13 cellular contexts compared by ENCODE assay signal in genomic region chr15:73683257-73683623, GRCh38. TPM values are rescaled to one million over a fixed set of nuclear protein-coding genes. Genes with fewer than 3 reads are reported as not detected.
DNase-seq lines count a peak whose midpoint lies in the region; ATAC-seq and TF ChIP-seq lines count a peak whose summit lies in the region.
"Had no signal": no experiment of that assay in that cellular context is flagged by ENCODE, and none has a peak within 500 bp of the region (broad histone marks: within the 10 kb centered on the region; RNA-seq: fewer than 3 reads in every experiment).

No MANE protein-coding gene starts in this region.

- no peaks in the 10 kb centered on the region for H3K9me3 ChIP-seq in ascending aorta
- H3K9me3 ChIP-seq: neutrophil had no signal

- H3K4me3 Mint-ChIP-seq in natural killer cell (peak overlapping the region; percentile 58), naive B cell (peak overlapping the region in 6 of 8 donors; percentile 10 to 68 (median 62))
- no peak overlapping the region for H3K4me3 Mint-ChIP-seq in natural killer cell treated with Interleukin-12 subunit alpha and Interleukin-12 subunit beta and Interleukin-15 and Interleukin-18, amount 100 ng/mL, for 72 hours

- H3K9me3 Mint-ChIP-seq in natural killer cell (no peaks in the 10 kb centered on the region), naive B cell (no peaks in the 10 kb centered on the region)
- no peaks in the 10 kb centered on the region for H3K9me3 Mint-ChIP-seq in natural killer cell treated with Interleukin-12 subunit alpha and Interleukin-12 subunit beta and Interleukin-15 and Interleukin-18, amount 100 ng/mL, for 72 hours
- H3K9me3 Mint-ChIP-seq: CD4-positive, alpha-beta T cell had no signal

- H3K27ac ChIP-seq in ascending aorta = peak overlapping the region; percentile 68 to 95
- H3K27ac ChIP-seq: neutrophil had no signal

- H3K4me3 ChIP-seq in ascending aorta = no peak overlapping the region

- H3K27ac Mint-ChIP-seq in natural killer cell = no peak overlapping the region
- H3K27ac Mint-ChIP-seq in natural killer cell treated with Interleukin-12 subunit alpha and Interleukin-12 subunit beta and Interleukin-15 and Interleukin-18, amount 100 ng/mL, for 72 hours = no peak overlapping the region
- H3K27ac Mint-ChIP-seq in naive B cell = no peak overlapping the region
- H3K27ac Mint-ChIP-seq: CD4-positive, alpha-beta T cell had no signal

- TF ChIP-seq CTCF in natural killer cell (IDR thresholded peaks at IDR 0.05) = no peak
- TF ChIP-seq CTCF in ascending aorta (IDR thresholded peaks at IDR 0.05) = no peak

- DNase-seq in natural killer cell (no peak), ascending aorta (ENCODE audit: low spot score in 2 of 2) (no peak), naive B cell (no peak), D341Med (ENCODE audit: low spot score) (no peak), NCI-H524 (lab: John Stamatoyannopoulos, UW) (no peak), posterior cingulate gyrus (no peak), NCI-H1092 treated with DMSO at 0.1 percent for 48 hours (lab: John Stamatoyannopoulos, UW) (no peak)
- no peak for DNase-seq in natural killer cell treated with Interleukin-12 subunit alpha and Interleukin-12 subunit beta and Interleukin-15 and Interleukin-18, amount 100 ng/mL, for 72 hours (ENCODE audit: low spot score)
- DNase-seq: central memory CD4-positive, alpha-beta T cell; NCI-H2171; SIG-M5 had no signal

- peaks cover 34 to 40% of the 10 kb centered on the region in 2 donors for H3K27me3 Mint-ChIP-seq in natural killer cell (ENCODE audit: low read depth in 2 of 2)
- H3K27me3 Mint-ChIP-seq in natural killer cell treated with Interleukin-12 subunit alpha and Interleukin-12 subunit beta and Interleukin-15 and Interleukin-18, amount 100 ng/mL, for 72 hours = peaks cover 36 to 40% of the 10 kb centered on the region in 2 donors
- peaks cover 58 to 72% (median 68%) of the 10 kb centered on the region in 3 donors for H3K27me3 Mint-ChIP-seq in naive B cell

- intact Hi-C loops in natural killer cell (cut with micrococcal nuclease) (no loop called here), ascending aorta (cut with DNase I) (loop anchor here (5.0 kb wide), 1 partner anchor 239 kb away; no protein-coding TSS in a partner anchor), posterior cingulate gyrus (cut with DNase I) (loop anchor here (5.0 kb wide), 1 partner anchor 46 kb away; no protein-coding TSS in a partner anchor)

- no peaks in the 10 kb centered on the region for H3K27me3 ChIP-seq in ascending aorta

- H3K4me1 Mint-ChIP-seq in natural killer cell = peaks cover 0 to 5% of the 10 kb centered on the region in 2 donors
- peaks cover 9 to 17% of the 10 kb centered on the region in 2 donors for H3K4me1 Mint-ChIP-seq in natural killer cell treated with Interleukin-12 subunit alpha and Interleukin-12 subunit beta and Interleukin-15 and Interleukin-18, amount 100 ng/mL, for 72 hours (ENCODE audit: low read depth in 2 of 2)
- peaks cover 8 to 13% (median 9%) of the 10 kb centered on the region in 3 donors for H3K4me1 Mint-ChIP-seq in naive B cell

- ATAC-seq in natural killer cell (no peak), naive B cell (ENCODE audit: low read depth in 2 of 2) (no peak)
- no peak for ATAC-seq in natural killer cell treated with Interleukin-12 subunit alpha and Interleukin-12 subunit beta and Interleukin-15 and Interleukin-18, amount 100 ng/mL, for 72 hours

- H3K36me3 Mint-ChIP-seq in natural killer cell (no peaks in the 10 kb centered on the region), naive B cell (no peaks in the 10 kb centered on the region)
- no peaks in the 10 kb centered on the region for H3K36me3 Mint-ChIP-seq in natural killer cell treated with Interleukin-12 subunit alpha and Interleukin-12 subunit beta and Interleukin-15 and Interleukin-18, amount 100 ng/mL, for 72 hours

- H3K4me1 ChIP-seq in ascending aorta = peaks cover 13 to 25% of the 10 kb centered on the region in 2 donors

- H3K36me3 ChIP-seq in ascending aorta = no peaks in the 10 kb centered on the region
- H3K36me3 ChIP-seq: neutrophil had no signal

RNA-seq across cellular contexts. Expression of gene CD276, which starts 0.9 kb away (rescaled TPM):
- total RNA-seq in natural killer cell (not detected), ascending aorta (84.3 TPM)
- 1 to 10 TPM in 1 of 2 donors, under 1 TPM in 1; 0.90 to 2.0 TPM for total RNA-seq in natural killer cell treated with Interleukin-12 subunit alpha and Interleukin-12 subunit beta and Interleukin-15 and Interleukin-18, amount 100 ng/mL, for 72 hours
- not detected for polyA plus RNA-seq in naive B cell (ENCODE audit: low read depth in 6 of 6)
- total RNA-seq: CD4-positive, alpha-beta T cell had no signal

RNA-seq across cellular contexts. Expression of gene NPTN, which starts 50.1 kb away (rescaled TPM):
- 10 to 100 TPM; 37.9 to 46.9 (median 46.4) TPM for total RNA-seq in natural killer cell
- total RNA-seq in natural killer cell treated with Interleukin-12 subunit alpha and Interleukin-12 subunit beta and Interleukin-15 and Interleukin-18, amount 100 ng/mL, for 72 hours = 10 to 100 TPM; 57.7 to 66.2 TPM
- total RNA-seq in ascending aorta = 147 TPM
- polyA plus RNA-seq in naive B cell (ENCODE audit: low read depth in 6 of 6) = 10 to 100 TPM; 20.4 to 40.5 (median 28.3) TPM

Comparison
In these comparisons a context has a peak if more than half of its experiments do, and no peak if none do; other contexts are left out.
1. RNA of gene CD276, which starts 0.9 kb away (total RNA-seq): 84.3 TPM in ascending aorta (single experiment); 0.90 to 2.0 TPM in natural killer cell treated with Interleukin-12 subunit alpha and Interleukin-12 subunit beta and Interleukin-15 and Interleukin-18, amount 100 ng/mL, for 72 hours and not detected in natural killer cell; every median in the first group is over 10 times any median in the second.